Comparison of ENCODE assay signal across 1 cellular context in genomic region chr6:15551798-15552197, GRCh38.
TF ChIP-seq lines count a peak whose summit lies in the region.

No MANE protein-coding gene starts in this region.

TF ChIP-seq in K562, 482 proteins besides CTCF, POLR2A, EP300 and RAD21 (continued from another document and continues in another):
- TF ChIP-seq AFF1 (IDR thresholded peaks at IDR 0.05; ENCODE audit: low read depth in 1 of 2, partially characterized antibody in 2 of 2) = no peak
- TF ChIP-seq ZBTB1 (CRISPR knock-in tag; IDR thresholded peaks at IDR 0.05; ENCODE audit: borderline replicate concordance, low read depth) = no peak
- no peak for TF ChIP-seq TAF1 (IDR thresholded peaks at IDR 0.05; ENCODE audit: control insufficient read depth, extremely low read depth, insufficient read depth, low read length, severe bottlenecking)
- TF ChIP-seq ZNF165 (CRISPR knock-in tag; IDR thresholded peaks at IDR 0.05; ENCODE audit: borderline replicate concordance) = 0 out of 2 replicates have a peak, but pooled peaks have one; percentile 42
- TF ChIP-seq RERE (CRISPR knock-in tag; IDR thresholded peaks at IDR 0.05; ENCODE audit: borderline replicate concordance) = no peak
- no peak for TF ChIP-seq FOXJ2 (tag; IDR thresholded peaks at IDR 0.05)
- TF ChIP-seq ZNF644 (tag; IDR thresholded peaks at IDR 0.05; ENCODE audit: low read depth) = no peak
- no peak for TF ChIP-seq ARID1B (IDR thresholded peaks at IDR 0.05)
- TF ChIP-seq ZNF449 (CRISPR knock-in tag; IDR thresholded peaks at IDR 0.05) = peak; percentile 64; the same call in 1 of the 2 replicates
- no peak for TF ChIP-seq STAT6 (CRISPR knock-in tag; IDR thresholded peaks at IDR 0.05)
- 0 out of 2 replicates have a peak, but pooled peaks have one; percentile 71 for TF ChIP-seq ERF (CRISPR knock-in tag; IDR thresholded peaks at IDR 0.05)
- 0 out of 2 replicates have a peak, but pooled peaks have one; percentile 41 for TF ChIP-seq ZNF766 (CRISPR knock-in tag; conservative IDR thresholded peaks at IDR 0.05)
- TF ChIP-seq ZBTB26 (CRISPR knock-in tag; IDR thresholded peaks at IDR 0.05) = 0 out of 2 replicates have a peak, but pooled peaks have one; percentile 64
- no peak for TF ChIP-seq IRF9 (tag; IDR thresholded peaks at IDR 0.05)
- TF ChIP-seq SAFB (IDR thresholded peaks at IDR 0.05; ENCODE audit: borderline replicate concordance, low read depth, low read length) = no peak
- no peak for TF ChIP-seq DEAF1 (CRISPR knock-in tag; IDR thresholded peaks at IDR 0.05)
- TF ChIP-seq ESRRB (CRISPR knock-in tag; IDR thresholded peaks at IDR 0.05; ENCODE audit: borderline replicate concordance) = no peak
- TF ChIP-seq ZBTB12 (CRISPR knock-in tag; IDR thresholded peaks at IDR 0.05) = 0 out of 2 replicates have a peak, but pooled peaks have one; percentile 50
- no peak for TF ChIP-seq ZNF318 (IDR thresholded peaks at IDR 0.05; ENCODE audit: borderline replicate concordance in 1 of 2, low read depth in 1 of 2)
